Comparison of ENCODE assay signal across 8 cellular contexts in genomic region chr10:100009793-100010676, GRCh38. TPM values are rescaled to one million over a fixed set of nuclear protein-coding genes. Genes with fewer than 3 reads are reported as not detected.
A peak's percentile ranks its signal among the peaks of the same experiment; 100 is the strongest.
DNase-seq lines count a peak whose midpoint lies in the region; ATAC-seq and TF ChIP-seq lines count a peak whose summit lies in the region.

Gene DNMBP (minus strand): TSS chr10:100009947. CDS start chr10:99972124, 37,823 bp downstream.

- H3K9me3 Mint-ChIP-seq in activated T-helper 2 cell treated with anti-CD3 and anti-CD28 coated beads, Interferon-gamma antibody, Interleukin-2, Interleukin-4, amounts not matched to agents 10 μg/mL and 5 μg/mL and 100 μg/mL, durations not matched to agents 14 hours and 24 hours and 36 hours, result no peaks in the 10 kb centered on the region
- no peaks in the 10 kb centered on the region for H3K9me3 Mint-ChIP-seq in natural killer cell treated with Interleukin-12 subunit alpha and Interleukin-12 subunit beta and Interleukin-15 and Interleukin-18, amount 100 ng/mL, for 72 hours

- TF ChIP-seq CTCF in HL-60 (IDR thresholded peaks at IDR 0.05; ENCODE audit: insufficient read depth, low read length) (no peak), fibroblast of pulmonary artery (IDR thresholded peaks at IDR 0.05; ENCODE audit: low read length, missing control alignments) (no peak)

- peak within 1 kb of the TSS; percentile 83 for H3K4me3 Mint-ChIP-seq in activated T-helper 2 cell treated with anti-CD3 and anti-CD28 coated beads, Interferon-gamma antibody, Interleukin-2, Interleukin-4, amounts not matched to agents 10 μg/mL and 5 μg/mL and 100 μg/mL, durations not matched to agents 14 hours and 24 hours and 36 hours (ENCODE audit: low read depth)
- H3K4me3 Mint-ChIP-seq in natural killer cell treated with Interleukin-12 subunit alpha and Interleukin-12 subunit beta and Interleukin-15 and Interleukin-18, amount 100 ng/mL, for 72 hours, result peak within 1 kb of the TSS; percentile 87

- peaks cover 8% of the 10 kb centered on the region for H3K27me3 ChIP-seq in HL-60 (ENCODE audit: insufficient read depth, poor library complexity, severe bottlenecking)

- DNase-seq in D341Med (ENCODE audit: low spot score) (peak; percentile 93), HL-60 (ENCODE audit: low read depth in 1 of 2, low spot score in 1 of 2) (peak; percentile 42 to 60), RKO (ENCODE audit: low spot score) (peak; percentile 89), fibroblast of pulmonary artery (ENCODE audit: low read depth) (peak; percentile 82)
- peak; percentile 76 for DNase-seq in activated T-helper 2 cell treated with anti-CD3 and anti-CD28 coated beads, Interferon-gamma antibody, Interleukin-2, Interleukin-4, amounts not matched to agents 10 μg/mL and 5 μg/mL and 100 μg/mL, durations not matched to agents 14 hours and 24 hours and 36 hours (ENCODE audit: low spot score)
- peak; percentile 92 for DNase-seq in natural killer cell treated with Interleukin-12 subunit alpha and Interleukin-12 subunit beta and Interleukin-15 and Interleukin-18, amount 100 ng/mL, for 72 hours (ENCODE audit: low spot score)
- peak; percentile 80 for DNase-seq in stimulated activated naive CD4-positive, alpha-beta T cell treated with Interleukin-2 at 50 U/mL for 16 hours (lab: John Stamatoyannopoulos, UW)

- peaks cover 41% of the 10 kb centered on the region for H3K4me1 Mint-ChIP-seq in activated T-helper 2 cell treated with anti-CD3 and anti-CD28 coated beads, Interferon-gamma antibody, Interleukin-2, Interleukin-4, amounts not matched to agents 10 μg/mL and 5 μg/mL and 100 μg/mL, durations not matched to agents 14 hours and 24 hours and 36 hours (ENCODE audit: low read depth)
- peaks cover 24 to 34% of the 10 kb centered on the region in 2 donors for H3K4me1 Mint-ChIP-seq in natural killer cell treated with Interleukin-12 subunit alpha and Interleukin-12 subunit beta and Interleukin-15 and Interleukin-18, amount 100 ng/mL, for 72 hours (ENCODE audit: low read depth in 2 of 2)

- intact Hi-C loops in activated T-helper 2 cell treated with anti-CD3 and anti-CD28 coated beads, Interferon-gamma antibody, Interleukin-2, Interleukin-4, amounts not matched to agents 10 μg/mL and 5 μg/mL and 100 μg/mL, durations not matched to agents 14 hours and 24 hours and 36 hours (cut with micrococcal nuclease), result loop anchor here (1.0 to 5.0 kb wide), 6 partner anchors 36 to 1563 kb away; partner anchors contain the start of genes COX15, CUTC, HPS1 and SLC25A28

- no peaks in the 10 kb centered on the region for H3K36me3 Mint-ChIP-seq in activated T-helper 2 cell treated with anti-CD3 and anti-CD28 coated beads, Interferon-gamma antibody, Interleukin-2, Interleukin-4, amounts not matched to agents 10 μg/mL and 5 μg/mL and 100 μg/mL, durations not matched to agents 14 hours and 24 hours and 36 hours (ENCODE audit: low read depth)
- H3K36me3 Mint-ChIP-seq in natural killer cell treated with Interleukin-12 subunit alpha and Interleukin-12 subunit beta and Interleukin-15 and Interleukin-18, amount 100 ng/mL, for 72 hours, result no peaks in the 10 kb centered on the region

- no peak within 1 kb of the TSS for H3K27ac Mint-ChIP-seq in activated T-helper 2 cell treated with anti-CD3 and anti-CD28 coated beads, Interferon-gamma antibody, Interleukin-2, Interleukin-4, amounts not matched to agents 10 μg/mL and 5 μg/mL and 100 μg/mL, durations not matched to agents 14 hours and 24 hours and 36 hours
- peak within 1 kb of the TSS; percentile 50 to 61 for H3K27ac Mint-ChIP-seq in natural killer cell treated with Interleukin-12 subunit alpha and Interleukin-12 subunit beta and Interleukin-15 and Interleukin-18, amount 100 ng/mL, for 72 hours

- H3K27me3 Mint-ChIP-seq in activated T-helper 2 cell treated with anti-CD3 and anti-CD28 coated beads, Interferon-gamma antibody, Interleukin-2, Interleukin-4, amounts not matched to agents 10 μg/mL and 5 μg/mL and 100 μg/mL, durations not matched to agents 14 hours and 24 hours and 36 hours (ENCODE audit: low read depth), result peaks cover 45% of the 10 kb centered on the region
- no peaks in the 10 kb centered on the region for H3K27me3 Mint-ChIP-seq in natural killer cell treated with Interleukin-12 subunit alpha and Interleukin-12 subunit beta and Interleukin-15 and Interleukin-18, amount 100 ng/mL, for 72 hours

- H3K4me3 ChIP-seq in HL-60 (replicated peaks; ENCODE audit: insufficient read depth, low read length), result peak within 1 kb of the TSS; percentile 62
- peak within 1 kb of the TSS; percentile 98 for H3K4me3 ChIP-seq in fibroblast of pulmonary artery (replicated peaks; ENCODE audit: low read depth, low read length)

- ATAC-seq in GM19463 (IDR thresholded peaks at IDR 0.05; ENCODE audit: unreplicated experiment), result peak; percentile 74
- peak; percentile 98 to 99 for ATAC-seq in natural killer cell treated with Interleukin-12 subunit alpha and Interleukin-12 subunit beta and Interleukin-15 and Interleukin-18, amount 100 ng/mL, for 72 hours

- no peak within 1 kb of the TSS for H3K27ac ChIP-seq in HL-60 (replicated peaks)

RNA-seq across cellular contexts. Expression of gene DNMBP, which starts in this region (rescaled TPM):
- 1.0 and 1.2 TPM in 2 replicates for total RNA-seq in activated T-helper 2 cell treated with anti-CD3 and anti-CD28 coated beads, Interferon-gamma antibody, Interleukin-2, Interleukin-4, amounts not matched to agents 10 μg/mL and 5 μg/mL and 100 μg/mL, durations not matched to agents 14 hours and 24 hours and 36 hours
- total RNA-seq in natural killer cell treated with Interleukin-12 subunit alpha and Interleukin-12 subunit beta and Interleukin-15 and Interleukin-18, amount 100 ng/mL, for 72 hours, result 1 to 10 TPM; 4.1 to 4.3 TPM
